15 cellular contexts compared by ENCODE assay signal in genomic region chr4:99033956-99034355, GRCh38.
"Had no signal": no experiment of that assay in that cellular context is flagged by ENCODE, and none has a peak within 500 bp of the region (broad histone marks: within the 10 kb centered on the region; RNA-seq: fewer than 3 reads in every experiment).

No MANE protein-coding gene starts in this region.

- H3K36me3 ChIP-seq: pancreas, thyroid gland had no signal

- H3K27ac ChIP-seq: body of pancreas, pancreas, thyroid gland, vagina had no signal

- H3K9me3 ChIP-seq: body of pancreas, pancreas, thyroid gland had no signal

- H3K27me3 ChIP-seq: body of pancreas, pancreas, thyroid gland, vagina had no signal

- H3K4me1 ChIP-seq: body of pancreas, pancreas, thyroid gland, vagina had no signal

- H3K4me3 ChIP-seq: body of pancreas, lung, pancreas, thyroid gland, vagina had no signal

- ATAC-seq: body of pancreas, left colon, pancreas had no signal

- DNase-seq: activated CD4-positive, alpha-beta T cell treated with anti-CD3 and anti-CD28 coated beads for 1 hour; activated CD4-positive, alpha-beta T cell treated with anti-CD3 and anti-CD28 coated beads, Interleukin-2, amount 50 U/mL, for 48 hours; activated gamma-delta T cell treated with Interleukin-2 at 50 U/mL for 16 hours; activated naive CD8-positive, alpha-beta T cell treated with anti-CD3 and anti-CD28 coated beads, Interleukin-2, amount 10 ng/mL, durations not matched to agents 7 days and 5 days; activated T-cell treated with anti-CD3 and anti-CD28 coated beads, Interleukin-2, amount 50 U/mL, for 48 hours; body of pancreas; central memory CD4-positive, alpha-beta T cell; effector memory CD4-positive, alpha-beta T cell; left colon; pancreas; stimulated activated CD4-positive, alpha-beta T cell treated with anti-CD3 and anti-CD28 coated beads, Interleukin-4, amount 100 ng/mL, for 4 hours; SW 1271; thyroid gland had no signal
